In genomic region chr1:45684402-45684801, GRCh38 we compare ENCODE assay signal across 9 cellular contexts. TPM values are rescaled to one million over a fixed set of nuclear protein-coding genes. Genes with fewer than 3 reads are reported as not detected.
DNase-seq lines count a peak whose midpoint lies in the region; ATAC-seq, FAIRE-seq and TF ChIP-seq lines count a peak whose summit lies in the region.
"Had no signal": no experiment of that assay in that cellular context is flagged by ENCODE, and none has a peak within 500 bp of the region (broad histone marks: within the 10 kb centered on the region; RNA-seq: fewer than 3 reads in every experiment).

No MANE protein-coding gene starts in this region.

- BruUV-seq in HCT116 (replicated peaks; lab: Mats Ljungman, UMichigan): no TSS peak

- DNase-seq in A549 (ENCODE audit: low read depth in 1 of 2, low spot score in 1 of 2): no peak
- no peak for DNase-seq in HCT116 (ENCODE audit: low read depth, low spot score)
- DNase-seq in astrocyte of the cerebellum (ENCODE audit: low read depth): no peak
- no peak for DNase-seq in mesenchymal stem cell
- no peak for DNase-seq in stimulated activated CD4-positive, alpha-beta T cell treated with anti-CD3 and anti-CD28 coated beads, Interleukin-4, amount 100 ng/mL, for 1 hour
- no peak for DNase-seq in NK-92 (lab: John Stamatoyannopoulos, UW; ENCODE audit: unreplicated experiment)
- DNase-seq: NCI-H2227 treated with DMSO at 0.1 percent for 48 hours had no signal

- 69% methylated on average over 2 of the region's 2 CpGs for WGBS in A549 (ENCODE audit: missing lambda C conversion rate)
- 81% methylated on average over 1 of the region's 2 CpGs for WGBS in mesenchymal stem cell

- intact Hi-C loops in HCT116 (cut with micrococcal nuclease): loop anchor here (10.0 kb wide), 1 partner anchor 160 kb away; the partner anchor contains the start of gene PRDX1

- no peak overlapping the region for H3K23ac ChIP-seq in mesenchymal stem cell (ENCODE audit: low read length in 2 of 2)

- H3K4ac ChIP-seq in mesenchymal stem cell (ENCODE audit: low read depth in 1 of 2, low read length in 2 of 2): no peak overlapping the region

- H3K9ac ChIP-seq in HCT116 (ENCODE audit: low read length) (no peak overlapping the region), mesenchymal stem cell (ENCODE audit: low read length) (peak overlapping the region; percentile 98)

- H2AK5ac ChIP-seq in mesenchymal stem cell (ENCODE audit: low read length, severe bottlenecking): no peak overlapping the region

- H4K91ac ChIP-seq in mesenchymal stem cell (ENCODE audit: low read length): no peak overlapping the region

- no peak overlapping the region for H3K27ac ChIP-seq in A549
- no peak overlapping the region for H3K27ac ChIP-seq in HCT116 (ENCODE audit: low read depth, low read length)
- H3K27ac ChIP-seq in mesenchymal stem cell (ENCODE audit: low read length, poor library complexity, severe bottlenecking): no peak overlapping the region

- TF ChIP-seq POLR2A in A549 (IDR thresholded peaks at IDR 0.05; ENCODE audit: low read length) (no peak), HCT116 (IDR thresholded peaks at IDR 0.05; ENCODE audit: borderline replicate concordance, extremely low read depth, insufficient read depth, insufficient read length) (no peak)

- H2AFZ ChIP-seq in HCT116 (ENCODE audit: low read depth, low read length, poor library complexity, severe bottlenecking) (no peak overlapping the region), mesenchymal stem cell (ENCODE audit: low read depth, low read length) (no peak overlapping the region)

- no peak overlapping the region for H4K8ac ChIP-seq in mesenchymal stem cell (ENCODE audit: low read length)

- H2BK5ac ChIP-seq in mesenchymal stem cell (ENCODE audit: low read depth, low read length, poor library complexity, severe bottlenecking): no peak overlapping the region

- H3K79me1 ChIP-seq in mesenchymal stem cell (replicated peaks; ENCODE audit: low read length, poor library complexity, severe bottlenecking): peaks cover 1% of the 10 kb centered on the region

- no peak for TF ChIP-seq EP300 in A549 (IDR thresholded peaks at IDR 0.05)

- H3K9me2 ChIP-seq in HCT116 (ENCODE audit: insufficient read depth): no peaks in the 10 kb centered on the region

- H3K36me3 ChIP-seq in HCT116 (ENCODE audit: control insufficient read depth in 1 of 2, insufficient read depth in 2 of 2, low read length in 2 of 2) (no peaks in the 10 kb centered on the region; a peak in 1 of 4 replicates), mesenchymal stem cell (ENCODE audit: control insufficient read depth in 1 of 2, insufficient read depth in 2 of 2, low read depth in 1 of 2, low read length in 2 of 2) (no peaks in the 10 kb centered on the region)

- in situ Hi-C loops in astrocyte of the cerebellum (cut with HindIII; ENCODE audit: low sequenced_read_pairs): no loop called here

- FAIRE-seq in A549 (lab: Jason Lieb, UNC): no peak

- H3K4me1 ChIP-seq in A549: peaks cover 48% of the 10 kb centered on the region
- peaks cover 3 to 15% of the 10 kb centered on the region in 2 experiments; a peak in 3 of 4 replicates for H3K4me1 ChIP-seq in HCT116 (ENCODE audit: control insufficient read depth in 1 of 2, insufficient read depth in 2 of 2, low read length in 2 of 2)
- peaks cover 11% of the 10 kb centered on the region for H3K4me1 ChIP-seq in mesenchymal stem cell (ENCODE audit: control insufficient read depth, insufficient read depth, low read depth, low read length)

- H3K4me3 ChIP-seq in A549 (no peak overlapping the region), HCT116 (replicated peaks in 1 of 2; ENCODE audit: low read depth in 1 of 2, low read length in 2 of 2) (peak overlapping the region in 1 of 2 experiments; percentile 77; a peak in 1 of 4 replicates), astrocyte of the cerebellum (ENCODE audit: low read depth, low read length) (peak overlapping the region; percentile 99), mesenchymal stem cell (ENCODE audit: insufficient read depth in 1 of 2, low read depth in 1 of 2, low read length in 2 of 2) (peak overlapping the region in 1 of 2 experiments; percentile 91)

- RAD21 ChIA-PET in HCT116 (lab: Charles Lee; ENCODE audit: low non-redundant PET in 1 of 2, low total read pairs in 2 of 2, uncharacterized antibody in 2 of 2, unreplicated experiment in 2 of 2): no interaction called here

- H3K18ac ChIP-seq in mesenchymal stem cell (ENCODE audit: low read depth in 1 of 2, low read length in 2 of 2): no peak overlapping the region

- peaks cover 84% of the 10 kb centered on the region for H3K79me2 ChIP-seq in HCT116 (ENCODE audit: insufficient read depth, low read length)

- CTCF ChIA-PET in A549 (lab: Yijun Ruan, JAX) (no interaction called here), HCT116 (lab: Charles Lee) (no interaction called here)

- H4K20me1 ChIP-seq in HCT116 (ENCODE audit: insufficient read depth): peaks cover 10% of the 10 kb centered on the region; the same call in 1 of the 2 replicates

- H2BK12ac ChIP-seq in mesenchymal stem cell (ENCODE audit: low read length in 2 of 2): no peak overlapping the region

- POLR2A ChIA-PET in A549 (lab: Yijun Ruan, JAX): no interaction called here
- POLR2A ChIA-PET in HCT116 (lab: Charles Lee): no interaction called here

- no peak overlapping the region for H2BK15ac ChIP-seq in mesenchymal stem cell (ENCODE audit: low read depth, poor library complexity, severe bottlenecking)

- no peak for TF ChIP-seq RAD21 in A549 (conservative IDR thresholded peaks at IDR 0.05 in 1 of 2, IDR thresholded peaks at IDR 0.05 in 1 of 2)
- no peak for TF ChIP-seq RAD21 in HCT116 (IDR thresholded peaks at IDR 0.05; ENCODE audit: low read depth)

- no peak overlapping the region for H2BK120ac ChIP-seq in mesenchymal stem cell (ENCODE audit: low read depth, low read length)

- H3K27me3 ChIP-seq in HCT116 (ENCODE audit: insufficient read depth, low read length) (no peaks in the 10 kb centered on the region), mesenchymal stem cell (ENCODE audit: control insufficient read depth in 1 of 2, insufficient read depth in 1 of 2, low read length in 2 of 2) (no peaks in the 10 kb centered on the region)

- H3K4me2 ChIP-seq in A549 (peak overlapping the region; percentile 81), HCT116 (ENCODE audit: low read length) (peak overlapping the region; percentile 89; the same call in 1 of the 2 replicates), mesenchymal stem cell (ENCODE audit: low read length, poor library complexity, severe bottlenecking) (peak overlapping the region; percentile 68)

- TF ChIP-seq CTCF in A549 (IDR thresholded peaks at IDR 0.05) (no peak), HCT116 (IDR thresholded peaks at IDR 0.05 in 2 of 3, conservative IDR thresholded peaks at IDR 0.05 in 1 of 3; ENCODE audit: borderline replicate concordance in 1 of 3, insufficient read depth in 1 of 3, low read depth in 2 of 3, low read length in 2 of 3) (no peak), astrocyte of the cerebellum (IDR thresholded peaks at IDR 0.05; ENCODE audit: low read depth, low read length, missing control alignments) (no peak)

- no peak overlapping the region for H3K14ac ChIP-seq in mesenchymal stem cell (ENCODE audit: low read length in 2 of 2)

- H3K9me3 ChIP-seq in A549 (no peaks in the 10 kb centered on the region), HCT116 (ENCODE audit: control insufficient read depth in 1 of 2, insufficient read depth in 1 of 2, low read depth in 1 of 2, low read length in 2 of 2) (no peaks in the 10 kb centered on the region), mesenchymal stem cell (ENCODE audit: control insufficient read depth, low read length) (no peaks in the 10 kb centered on the region)

- ATAC-seq in A549: no peak
- ATAC-seq in HCT116: no peak
- no peak for ATAC-seq in GM18909 (IDR thresholded peaks at IDR 0.05; ENCODE audit: poor library complexity, unreplicated experiment)
- ATAC-seq in HG03469 (IDR thresholded peaks at IDR 0.05; ENCODE audit: unreplicated experiment): no peak

TF ChIP-seq in A549, 52 proteins besides CTCF, POLR2A, EP300 and RAD21 (continues in another document):
- TF ChIP-seq HDAC2 (IDR thresholded peaks at IDR 0.05) (no peak), CBX8 (IDR thresholded peaks at IDR 0.05) (no peak), HOXB13 (CRISPR knock-in tag; IDR thresholded peaks at IDR 0.05; ENCODE audit: low read depth) (no peak)

RNA-seq across cellular contexts. Expression of gene GPBP1L1, which starts 1.9 kb away (rescaled TPM):
- 61.3 and 74.0 TPM in 2 replicates for polyA plus RNA-seq in A549 (2011; rRNA removed)
- 13.3 and 14.8 TPM in 2 replicates for polyA plus RNA-seq in A549 (2012; cell fraction: cytosol; rRNA removed)
- 11.6 and 17.7 TPM in 2 replicates for polyA plus RNA-seq in A549 (2012; cell fraction: nucleus; rRNA removed)
- 47.7 to 50.9 TPM (median 50.5 TPM) in 3 replicates for polyA plus RNA-seq in A549 (2017; fragmentation: RNase III; extraction: RNeasy Plus Mini Kit Qiagen cat#74134 plus additional on column Dnase treatment)
- polyA minus RNA-seq in A549 (2011; rRNA and poly(A)+ RNA removed): 60.0 and 65.4 TPM in 2 replicates
- 110 TPM for total RNA-seq in HCT116 (2021; ENCODE audit: unreplicated experiment)
- 45.2 and 50.8 TPM in 2 replicates for polyA plus RNA-seq in HCT116 (2012)
- 37.3 TPM for polyA plus RNA-seq in mesenchymal stem cell (2013, experiment 1 of 2)
- polyA plus RNA-seq in mesenchymal stem cell (2013, experiment 2 of 2): 39.5 TPM

RNA-seq across cellular contexts. Expression of gene TMEM69, which starts 3.6 kb away (rescaled TPM):
- 50.8 and 65.4 TPM in 2 replicates for polyA plus RNA-seq in A549 (2011; rRNA removed)
- polyA plus RNA-seq in A549 (2012; cell fraction: cytosol; rRNA removed): 22.9 and 28.9 TPM in 2 replicates
- 10.7 and 12.7 TPM in 2 replicates for polyA plus RNA-seq in A549 (2012; cell fraction: nucleus; rRNA removed)
- polyA plus RNA-seq in A549 (2017; fragmentation: RNase III; extraction: RNeasy Plus Mini Kit Qiagen cat#74134 plus additional on column Dnase treatment): 21.6 to 23.1 TPM (median 22.7 TPM) in 3 replicates
- polyA minus RNA-seq in A549 (2011; rRNA and poly(A)+ RNA removed): 21.7 and 29.1 TPM in 2 replicates
- total RNA-seq in HCT116 (2021; ENCODE audit: unreplicated experiment): 39.3 TPM
- 21.0 and 35.2 TPM in 2 replicates for polyA plus RNA-seq in HCT116 (2012)
- 30.3 TPM for polyA plus RNA-seq in mesenchymal stem cell (2013, experiment 1 of 2)
- 31.9 TPM for polyA plus RNA-seq in mesenchymal stem cell (2013, experiment 2 of 2)
